Comparison of ENCODE assay signal across 7 cellular contexts in genomic region chr1:224203243-224204016, GRCh38. TPM values are rescaled to one million over a fixed set of nuclear protein-coding genes. Genes with fewer than 3 reads are reported as not detected.
DNase-seq lines count a peak whose midpoint lies in the region; ATAC-seq lines count a peak whose summit lies in the region.

No MANE protein-coding gene starts in this region.

- no peaks in the 10 kb centered on the region for H3K9me3 ChIP-seq in SJCRH30 (replicated peaks)

- H3K4me3 Mint-ChIP-seq in activated T-helper 17 cell treated with anti-CD3 and anti-CD28 coated beads, Interleukin-2, amount 50 U/mL, for 72 hours, result no peak overlapping the region

- no peaks in the 10 kb centered on the region for H3K9me3 Mint-ChIP-seq in activated T-helper 17 cell treated with anti-CD3 and anti-CD28 coated beads, Interleukin-2, amount 50 U/mL, for 72 hours

- no peaks in the 10 kb centered on the region for H3K36me3 Mint-ChIP-seq in activated T-helper 17 cell treated with anti-CD3 and anti-CD28 coated beads, Interleukin-2, amount 50 U/mL, for 72 hours (ENCODE audit: low read depth)

- H3K4me1 Mint-ChIP-seq in activated T-helper 17 cell treated with anti-CD3 and anti-CD28 coated beads, Interleukin-2, amount 50 U/mL, for 72 hours, result peaks cover 5% of the 10 kb centered on the region

- peaks cover 20% of the 10 kb centered on the region for H3K4me1 ChIP-seq in SJCRH30

- H3K27ac ChIP-seq in SJCRH30, result 0 out of 2 replicates have a peak overlapping the region, but pooled peaks have one; percentile 5
- no peak overlapping the region for H3K27ac ChIP-seq in substantia nigra (ENCODE audit: low read depth, low read length, poor library complexity, severe bottlenecking)

- ATAC-seq in GM18868 (IDR thresholded peaks at IDR 0.05; ENCODE audit: unreplicated experiment) (peak; percentile 59), HG02885 (IDR thresholded peaks at IDR 0.05; ENCODE audit: poor library complexity, unreplicated experiment) (peak; percentile 67), left ventricle myocardium superior (peak; percentile 85)
- ATAC-seq in activated T-helper 17 cell treated with anti-CD3 and anti-CD28 coated beads, Interleukin-2, amount 50 U/mL, for 72 hours (replicated peaks), result no peak

- H3K4me3 ChIP-seq in SJCRH30, result no peak overlapping the region

- H3K27me3 Mint-ChIP-seq in activated T-helper 17 cell treated with anti-CD3 and anti-CD28 coated beads, Interleukin-2, amount 50 U/mL, for 72 hours, result no peaks in the 10 kb centered on the region

- DNase-seq in SJCRH30 (peak; percentile 55 to 67), left ventricle myocardium superior (peak; percentile 63), substantia nigra (lab: John Stamatoyannopoulos, UW) (peak in 36 of 49 donors; percentile 2 to 74 (median 33)), DMS153 (lab: John Stamatoyannopoulos, UW) (no peak)

- H3K27ac Mint-ChIP-seq in activated T-helper 17 cell treated with anti-CD3 and anti-CD28 coated beads, Interleukin-2, amount 50 U/mL, for 72 hours, result no peak overlapping the region

- H3K36me3 ChIP-seq in SJCRH30, result no peaks in the 10 kb centered on the region

- intact Hi-C loops in left ventricle myocardium superior (cut with micrococcal nuclease), result no loop called here

- no peaks in the 10 kb centered on the region for H3K27me3 ChIP-seq in SJCRH30

RNA-seq across cellular contexts. Expression of gene DEGS1, which starts 20.4 kb away (rescaled TPM):
- total RNA-seq in SJCRH30 (2014; rRNA removed; shearing (Covaris generic)), result 86.4 and 92.2 TPM in 2 replicates
- 61.5 TPM for total RNA-seq in left ventricle myocardium superior
- total RNA-seq in activated T-helper 17 cell treated with anti-CD3 and anti-CD28 coated beads, Interleukin-2, amount 50 U/mL, for 72 hours, result 10 to 100 TPM; 37.7 to 72.3 TPM
